ENCODE assay signal across 10 cellular contexts in the genomic region with DNA sequence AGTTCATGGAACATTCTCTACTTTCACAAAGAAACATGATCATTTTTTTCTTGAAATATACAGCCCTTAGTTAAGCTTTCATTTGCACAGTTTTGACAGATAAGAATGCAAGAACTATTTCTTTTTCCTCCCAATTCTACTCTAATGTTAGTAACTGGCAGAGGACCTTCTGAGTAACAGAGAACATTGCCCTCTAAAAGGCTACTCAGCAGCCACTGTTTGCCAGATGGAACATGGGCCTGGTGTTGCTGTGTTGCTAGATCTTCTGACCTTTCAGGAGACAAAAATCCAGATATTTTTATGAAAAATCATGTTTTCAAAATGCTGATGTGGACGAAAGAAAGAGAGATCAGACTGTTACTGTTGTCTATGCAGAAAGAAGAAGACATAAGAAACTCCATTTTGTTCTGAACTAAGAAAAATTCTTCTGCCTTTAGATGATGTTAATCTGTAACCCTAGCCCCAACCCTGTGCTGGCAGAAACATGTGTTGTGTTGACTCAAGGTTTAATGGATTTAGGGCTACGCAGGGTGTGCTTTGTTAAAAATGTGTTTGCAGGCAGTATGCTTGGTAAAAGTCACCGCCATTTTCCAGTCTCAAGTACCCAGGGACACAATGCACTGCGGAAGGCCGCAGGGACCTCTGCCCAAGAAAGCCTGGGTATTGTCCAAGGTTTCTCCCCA. TPM values are rescaled to one million over a fixed set of nuclear protein-coding genes. Genes with fewer than 3 reads are reported as not detected.
A peak's percentile ranks its signal among the peaks of the same experiment; 100 is the strongest.
DNase-seq lines count a peak whose midpoint lies in the region; ATAC-seq and TF ChIP-seq lines count a peak whose summit lies in the region.
"Had no signal": no experiment of that assay in that cellular context is flagged by ENCODE, and none has a peak within 500 bp of the region (broad histone marks: within the 10 kb centered on the region; RNA-seq: fewer than 3 reads in every experiment).

No MANE protein-coding gene starts in this region.

- peaks cover 0 to 6% of the 10 kb centered on the region in 2 donors for H3K36me3 ChIP-seq in gastroesophageal sphincter

- ATAC-seq in gastroesophageal sphincter (no peak), GM18505 (IDR thresholded peaks at IDR 0.05; ENCODE audit: unreplicated experiment) (no peak)
- ATAC-seq in stimulated activated memory B cell treated with anti-CD40 and anti-IgM and Interleukin-4, amounts not matched to agents 10 μg/mL and 1 μg/mL and 100 μg/mL, for 72 hours: no peak
- ATAC-seq in activated T-cell treated with anti-CD3 and anti-CD28 coated beads, Interleukin-2, amount 50 U/mL, for 4 hours: no peak

- WGBS in gastroesophageal sphincter (ENCODE audit: low coverage in 1 of 2), 2 donors: 62 to 67% methylated on average over 1 to 2 of the region's 5 CpGs

- peak overlapping the region; percentile 11 for H3K4me3 Mint-ChIP-seq in activated CD4-positive, alpha-beta T cell treated with anti-CD3 and anti-CD28 coated beads, Interleukin-2, amount 10 ng/mL, durations not matched to agents 24 days and 14 days
- no peak overlapping the region for H3K4me3 Mint-ChIP-seq in stimulated activated memory B cell treated with anti-CD40 and anti-IgM and Interleukin-4, amounts not matched to agents 10 μg/mL and 1 μg/mL and 100 μg/mL, for 72 hours
- H3K4me3 Mint-ChIP-seq in activated T-cell treated with anti-CD3 and anti-CD28 coated beads, Interleukin-2, amount 50 U/mL, for 4 hours: no peak overlapping the region
- H3K4me3 Mint-ChIP-seq: dendritic cell treated with granulocyte-macrophage colony-stimulating factor and Interleukin-4, amounts not matched to agents 40 ng/mL and 50 ng/mL, for 4 days had no signal

- no peak overlapping the region for H3K27ac Mint-ChIP-seq in activated CD4-positive, alpha-beta T cell treated with anti-CD3 and anti-CD28 coated beads, Interleukin-2, amount 10 ng/mL, durations not matched to agents 24 days and 14 days
- peak overlapping the region; percentile 85 for H3K27ac Mint-ChIP-seq in stimulated activated memory B cell treated with anti-CD40 and anti-IgM and Interleukin-4, amounts not matched to agents 10 μg/mL and 1 μg/mL and 100 μg/mL, for 72 hours
- H3K27ac Mint-ChIP-seq: dendritic cell treated with granulocyte-macrophage colony-stimulating factor and Interleukin-4, amounts not matched to agents 40 ng/mL and 50 ng/mL, for 4 days had no signal

- H3K27me3 Mint-ChIP-seq in activated CD4-positive, alpha-beta T cell treated with anti-CD3 and anti-CD28 coated beads, Interleukin-2, amount 10 ng/mL, durations not matched to agents 24 days and 14 days: no peaks in the 10 kb centered on the region
- H3K27me3 Mint-ChIP-seq in stimulated activated memory B cell treated with anti-CD40 and anti-IgM and Interleukin-4, amounts not matched to agents 10 μg/mL and 1 μg/mL and 100 μg/mL, for 72 hours: no peaks in the 10 kb centered on the region
- H3K27me3 Mint-ChIP-seq in activated T-cell treated with anti-CD3 and anti-CD28 coated beads, Interleukin-2, amount 50 U/mL, for 4 hours (ENCODE audit: low read depth): no peaks in the 10 kb centered on the region
- H3K27me3 Mint-ChIP-seq: dendritic cell treated with granulocyte-macrophage colony-stimulating factor and Interleukin-4, amounts not matched to agents 40 ng/mL and 50 ng/mL, for 4 days had no signal

- no peak for TF ChIP-seq POLR2A in gastroesophageal sphincter (IDR thresholded peaks at IDR 0.05)
- TF ChIP-seq POLR2A in GM18505 (IDR thresholded peaks at IDR 0.05; ENCODE audit: borderline replicate concordance, extremely low read depth, insufficient read depth, insufficient read length): no peak

- H3K4me3 ChIP-seq in WI38 (ENCODE audit: low read depth, low read length): peak overlapping the region; percentile 26
- peak overlapping the region; percentile 93 to 99 for H3K4me3 ChIP-seq in gastroesophageal sphincter

- no peak for TF ChIP-seq EP300 in gastroesophageal sphincter (IDR thresholded peaks at IDR 0.05)

- peaks cover 39% of the 10 kb centered on the region for H3K4me1 Mint-ChIP-seq in activated CD4-positive, alpha-beta T cell treated with anti-CD3 and anti-CD28 coated beads, Interleukin-2, amount 10 ng/mL, durations not matched to agents 24 days and 14 days
- peaks cover 39% of the 10 kb centered on the region for H3K4me1 Mint-ChIP-seq in stimulated activated memory B cell treated with anti-CD40 and anti-IgM and Interleukin-4, amounts not matched to agents 10 μg/mL and 1 μg/mL and 100 μg/mL, for 72 hours
- peaks cover 46% of the 10 kb centered on the region for H3K4me1 Mint-ChIP-seq in activated T-cell treated with anti-CD3 and anti-CD28 coated beads, Interleukin-2, amount 50 U/mL, for 4 hours (ENCODE audit: low read depth)

- peaks cover 5 to 57% (median 24%) of the 10 kb centered on the region in 3 donors for H3K4me1 ChIP-seq in gastroesophageal sphincter

- H3K9me3 Mint-ChIP-seq in activated CD4-positive, alpha-beta T cell treated with anti-CD3 and anti-CD28 coated beads, Interleukin-2, amount 10 ng/mL, durations not matched to agents 24 days and 14 days: peaks cover 5% of the 10 kb centered on the region
- H3K9me3 Mint-ChIP-seq in stimulated activated memory B cell treated with anti-CD40 and anti-IgM and Interleukin-4, amounts not matched to agents 10 μg/mL and 1 μg/mL and 100 μg/mL, for 72 hours: peaks cover 9% of the 10 kb centered on the region
- H3K9me3 Mint-ChIP-seq in activated T-cell treated with anti-CD3 and anti-CD28 coated beads, Interleukin-2, amount 50 U/mL, for 4 hours: peaks cover 11% of the 10 kb centered on the region

- peaks cover 40% of the 10 kb centered on the region for H3K36me3 Mint-ChIP-seq in activated CD4-positive, alpha-beta T cell treated with anti-CD3 and anti-CD28 coated beads, Interleukin-2, amount 10 ng/mL, durations not matched to agents 24 days and 14 days (ENCODE audit: low read depth)
- H3K36me3 Mint-ChIP-seq in stimulated activated memory B cell treated with anti-CD40 and anti-IgM and Interleukin-4, amounts not matched to agents 10 μg/mL and 1 μg/mL and 100 μg/mL, for 72 hours: peaks cover 37% of the 10 kb centered on the region
- peaks cover 24% of the 10 kb centered on the region for H3K36me3 Mint-ChIP-seq in activated T-cell treated with anti-CD3 and anti-CD28 coated beads, Interleukin-2, amount 50 U/mL, for 4 hours (ENCODE audit: insufficient read depth)

- TF ChIP-seq CTCF in WI38 (IDR thresholded peaks at IDR 0.05; ENCODE audit: low read depth, low read length): no peak
- TF ChIP-seq CTCF in gastroesophageal sphincter (IDR thresholded peaks at IDR 0.05): no peak

- peak overlapping the region; percentile 99 for H3K27ac ChIP-seq in gastroesophageal sphincter

- peak; percentile 35 for DNase-seq in activated CD4-positive, alpha-beta T cell treated with anti-CD3 and anti-CD28 coated beads, Interleukin-2, amount 10 ng/mL, durations not matched to agents 24 days and 14 days
- no peak for DNase-seq in activated CD4-positive, alpha-beta T cell treated with anti-CD3 and anti-CD28 coated beads for 1 hour
- DNase-seq in NCI-H1436 (lab: John Stamatoyannopoulos, UW): no peak
- no peak for DNase-seq in activated T-cell treated with anti-CD3 and anti-CD28 coated beads, Interleukin-2, amount 50 U/mL, for 4 hours
- DNase-seq: activated CD4-positive, alpha-beta T cell treated with anti-CD3 and anti-CD28 coated beads, Interleukin-2, amount 50 U/mL, for 1 hour had no signal

- H3K27me3 ChIP-seq in gastroesophageal sphincter: no peaks in the 10 kb centered on the region

- peaks cover 0 to 3% (median 0%) of the 10 kb centered on the region in 3 donors for H3K9me3 ChIP-seq in gastroesophageal sphincter

- intact Hi-C loops in activated CD4-positive, alpha-beta T cell treated with anti-CD3 and anti-CD28 coated beads, Interleukin-2, amount 10 ng/mL, durations not matched to agents 24 days and 14 days (cut with micrococcal nuclease): loop anchor here (10.0 kb wide), 1 partner anchor 939 kb away; the partner anchor contains the start of gene SUCO

RNA-seq across cellular contexts. Expression of gene PRDX6, which starts 2.9 kb away (rescaled TPM):
- total RNA-seq in activated CD4-positive, alpha-beta T cell treated with anti-CD3 and anti-CD28 coated beads, Interleukin-2, amount 10 ng/mL, durations not matched to agents 24 days and 14 days: 127 and 131 TPM in 2 replicates
- total RNA-seq in gastroesophageal sphincter: 100 to 1,000 TPM; 332 to 411 (median 384) TPM
- 100 to 1,000 TPM in 2 of 3 donors, 10 to 100 TPM in 1; 95.3 to 121 (median 105) TPM for total RNA-seq in activated T-cell treated with anti-CD3 and anti-CD28 coated beads, Interleukin-2, amount 50 U/mL, for 4 hours
